ENCODE assay signal across 10 cellular contexts in the genomic region with DNA sequence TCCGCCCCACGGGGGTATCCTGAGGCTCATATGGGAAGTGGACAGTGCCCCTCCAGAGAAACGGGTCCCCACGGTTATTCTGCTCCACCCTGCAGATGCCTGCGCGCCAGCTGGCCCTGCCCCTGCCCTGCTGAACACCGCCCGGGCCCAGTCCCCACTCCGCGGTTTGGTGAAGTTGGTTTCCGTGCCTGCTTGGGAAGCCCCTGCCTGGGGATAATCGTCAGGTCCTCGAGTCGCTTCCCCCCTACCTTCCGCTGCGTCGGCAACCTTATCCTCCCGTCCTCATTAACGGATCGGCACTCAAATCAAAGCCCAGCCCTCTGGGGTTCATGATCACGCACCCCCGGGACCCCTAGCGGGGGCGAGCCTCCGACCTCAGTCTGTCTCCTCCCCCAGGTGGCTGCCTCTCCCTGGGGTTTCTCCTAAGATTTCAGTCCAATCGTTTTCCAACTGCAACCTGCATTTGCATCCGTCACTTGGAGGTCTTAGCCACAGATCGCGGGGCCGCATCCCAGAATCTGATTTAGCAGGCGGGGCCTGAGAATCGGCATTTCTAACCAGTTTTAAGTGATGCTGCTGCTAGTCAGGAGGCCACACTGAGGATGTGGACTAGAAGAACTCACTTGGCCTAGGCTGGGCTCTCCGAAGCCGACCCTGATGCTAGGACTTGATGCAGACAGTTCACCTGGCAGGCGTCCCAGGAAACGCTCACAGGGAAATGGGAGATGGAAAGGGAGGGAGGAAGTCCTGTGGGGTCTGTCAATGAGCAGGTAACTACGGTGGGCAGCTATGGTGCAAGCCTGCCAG. TPM values are rescaled to one million over a fixed set of nuclear protein-coding genes. Genes with fewer than 3 reads are reported as not detected.
DNase-seq lines count a peak whose midpoint lies in the region; ATAC-seq and TF ChIP-seq lines count a peak whose summit lies in the region.
"Had no signal": no experiment of that assay in that cellular context is flagged by ENCODE, and none has a peak within 500 bp of the region (broad histone marks: within the 10 kb centered on the region; RNA-seq: fewer than 3 reads in every experiment).

No MANE protein-coding gene starts in this region.

- peak overlapping the region; percentile 79 for H3K4me3 Mint-ChIP-seq in activated naive CD4-positive, alpha-beta T cell treated with anti-CD3 and anti-CD28 coated beads, Interleukin-2, amount 50 U/mL, for 24 hours

- H2BK5ac ChIP-seq in IMR-90 (ENCODE audit: low read depth, low read length, poor library complexity, severe bottlenecking) (no peak overlapping the region), mesendoderm (ENCODE audit: low read length) (no peak overlapping the region), mesenchymal stem cell (ENCODE audit: low read depth, low read length, poor library complexity, severe bottlenecking) (no peak overlapping the region)

- no peak overlapping the region for H3K27ac ChIP-seq in BLaER1 treated with 17β-estradiol and CSF1 and Interleukin-3, amounts not matched to agents 10 nM and 100 nM
- H3K27ac ChIP-seq in IMR-90 (ENCODE audit: insufficient read depth, low read length): no peak overlapping the region
- H3K27ac ChIP-seq in mesendoderm (ENCODE audit: low read depth, low read length): no peak overlapping the region
- no peak overlapping the region for H3K27ac ChIP-seq in mesenchymal stem cell (ENCODE audit: low read length, poor library complexity, severe bottlenecking)
- H3K27ac ChIP-seq: neutrophil had no signal

- H3K14ac ChIP-seq in IMR-90 (replicated peaks; ENCODE audit: low read depth, low read length) (no peak overlapping the region), mesenchymal stem cell (ENCODE audit: low read length in 2 of 2) (no peak overlapping the region)

- no peaks in the 10 kb centered on the region for H3K9me3 ChIP-seq in BLaER1 treated with 17β-estradiol and CSF1 and Interleukin-3, amounts not matched to agents 10 nM and 100 nM (replicated peaks in 1 of 11)
- peaks cover 6% of the 10 kb centered on the region for H3K9me3 ChIP-seq in IMR-90 (ENCODE audit: control insufficient read depth, insufficient read depth, low read length)
- H3K9me3 ChIP-seq in mesenchymal stem cell (ENCODE audit: control insufficient read depth, low read length): peaks cover 5% of the 10 kb centered on the region
- H3K9me3 ChIP-seq: neutrophil had no signal

- H3K23ac ChIP-seq in IMR-90 (ENCODE audit: low read depth, low read length) (no peak overlapping the region), mesendoderm (ENCODE audit: low read length) (peak overlapping the region; percentile 66), mesenchymal stem cell (ENCODE audit: low read length in 2 of 2) (no peak overlapping the region)

- no peak overlapping the region for H2BK15ac ChIP-seq in IMR-90 (ENCODE audit: low read depth, low read length)
- H2BK15ac ChIP-seq in mesendoderm (replicated peaks; ENCODE audit: low read depth): no peak overlapping the region
- H2BK15ac ChIP-seq in mesenchymal stem cell (ENCODE audit: low read depth, poor library complexity, severe bottlenecking): no peak overlapping the region

- TF ChIP-seq RAD21 in IMR-90 (IDR thresholded peaks at IDR 0.05; ENCODE audit: low read length): no peak

- intact Hi-C loops in IMR-90 (cut with micrococcal nuclease): no loop called here

- H3K4ac ChIP-seq in IMR-90 (ENCODE audit: low read depth, low read length): no peak overlapping the region
- H3K4ac ChIP-seq in mesendoderm (ENCODE audit: low read depth, low read length): no peak overlapping the region
- H3K4ac ChIP-seq in mesenchymal stem cell (ENCODE audit: low read depth in 1 of 2, low read length in 2 of 2): no peak overlapping the region

- H3K9me3 Mint-ChIP-seq in activated naive CD4-positive, alpha-beta T cell treated with anti-CD3 and anti-CD28 coated beads, Interleukin-2, amount 50 U/mL, for 24 hours: no peaks in the 10 kb centered on the region

- H3K27ac Mint-ChIP-seq in activated naive CD4-positive, alpha-beta T cell treated with anti-CD3 and anti-CD28 coated beads, Interleukin-2, amount 50 U/mL, for 24 hours: no peak overlapping the region

- H2BK120ac ChIP-seq in IMR-90 (ENCODE audit: low read depth, low read length): no peak overlapping the region
- H2BK120ac ChIP-seq in mesendoderm (ENCODE audit: low read depth, low read length): no peak overlapping the region
- no peak overlapping the region for H2BK120ac ChIP-seq in mesenchymal stem cell (ENCODE audit: low read depth, low read length)

- no peak overlapping the region for H4K5ac ChIP-seq in IMR-90 (ENCODE audit: low read depth, low read length)
- no peak overlapping the region for H4K5ac ChIP-seq in mesendoderm (ENCODE audit: low read length)

- H2AK9ac ChIP-seq in IMR-90 (replicated peaks; ENCODE audit: low read depth, low read length, poor library complexity): peak overlapping the region; percentile 42

- no peaks in the 10 kb centered on the region for H3K79me1 ChIP-seq in IMR-90 (ENCODE audit: low read depth in 1 of 2, low read length in 2 of 2)
- H3K79me1 ChIP-seq in mesendoderm (ENCODE audit: low read length): no peaks in the 10 kb centered on the region
- no peaks in the 10 kb centered on the region for H3K79me1 ChIP-seq in mesenchymal stem cell (replicated peaks; ENCODE audit: low read length, poor library complexity, severe bottlenecking)

- H3K56ac ChIP-seq in IMR-90 (ENCODE audit: extremely low read depth, insufficient read depth, low read length) (no peak overlapping the region), mesendoderm (ENCODE audit: low read length) (peak overlapping the region; percentile 15)

- H3K9me1 ChIP-seq in IMR-90 (ENCODE audit: insufficient read depth, low read length): no peaks in the 10 kb centered on the region

- no peak overlapping the region for H4K91ac ChIP-seq in IMR-90 (ENCODE audit: insufficient read depth, low read depth, low read length)
- no peak overlapping the region for H4K91ac ChIP-seq in mesenchymal stem cell (ENCODE audit: low read length)

- in situ Hi-C loops in IMR-90 (cut with MboI; ENCODE audit: low sequenced_read_pairs): no loop called here

- dilution Hi-C loops in IMR-90 (cut with HindIII; ENCODE audit: low sequenced_read_pairs, unreplicated experiment): no loop called here

- POLR2A ChIA-PET in IMR-90 (lab: Charles Lee; ENCODE audit: unreplicated experiment): no interaction called here

- CTCF ChIA-PET in IMR-90 (lab: Yijun Ruan, JAX): no interaction called here

- ATAC-seq in IMR-90 (ENCODE audit: low read depth): no peak
- ATAC-seq: PC-3 had no signal

- peaks cover 0 to 72% (median 22%) of the 10 kb centered on the region in 11 experiments; a peak in 16 of 22 replicates for H4K20me1 ChIP-seq in BLaER1 treated with 17β-estradiol and CSF1 and Interleukin-3, amounts not matched to agents 10 nM and 100 nM
- no peaks in the 10 kb centered on the region for H4K20me1 ChIP-seq in IMR-90 (ENCODE audit: insufficient read depth, low read length)

- H2BK12ac ChIP-seq in mesenchymal stem cell (ENCODE audit: low read length in 2 of 2): no peak overlapping the region

- peaks cover 46 to 57% (median 53%) of the 10 kb centered on the region in 11 experiments for H3K27me3 ChIP-seq in BLaER1 treated with 17β-estradiol and CSF1 and Interleukin-3, amounts not matched to agents 10 nM and 100 nM
- H3K27me3 ChIP-seq in IMR-90 (ENCODE audit: control insufficient read depth, insufficient read depth, low read length): peaks cover 40% of the 10 kb centered on the region
- peaks cover 11% of the 10 kb centered on the region for H3K27me3 ChIP-seq in mesendoderm (ENCODE audit: insufficient read depth, low read length, poor library complexity)
- H3K27me3 ChIP-seq in mesenchymal stem cell (ENCODE audit: control insufficient read depth in 1 of 2, insufficient read depth in 1 of 2, low read length in 2 of 2): peaks cover 54 to 57% of the 10 kb centered on the region in 2 experiments

- no peak overlapping the region for H2BK20ac ChIP-seq in IMR-90 (ENCODE audit: low read depth, low read length)

- peak overlapping the region; percentile 85 to 100 (median 99) for H3K4me2 ChIP-seq in BLaER1 treated with 17β-estradiol and CSF1 and Interleukin-3, amounts not matched to agents 10 nM and 100 nM
- H3K4me2 ChIP-seq in IMR-90 (ENCODE audit: low read depth, low read length) (no peak overlapping the region), mesendoderm (ENCODE audit: low read length) (peak overlapping the region; percentile 46), mesenchymal stem cell (ENCODE audit: low read length, poor library complexity, severe bottlenecking) (no peak overlapping the region)

- TF ChIP-seq CTCF in IMR-90 (conservative IDR thresholded peaks at IDR 0.05; ENCODE audit: low read depth, low read length): no peak

- peaks cover 8% of the 10 kb centered on the region for H3K4me1 Mint-ChIP-seq in activated naive CD4-positive, alpha-beta T cell treated with anti-CD3 and anti-CD28 coated beads, Interleukin-2, amount 50 U/mL, for 24 hours

- no peak overlapping the region for H2AK5ac ChIP-seq in IMR-90 (ENCODE audit: low read depth, low read length)
- no peak overlapping the region for H2AK5ac ChIP-seq in mesendoderm (ENCODE audit: low read length)
- no peak overlapping the region for H2AK5ac ChIP-seq in mesenchymal stem cell (ENCODE audit: low read length, severe bottlenecking)

- H3K4me1 ChIP-seq in BLaER1 treated with 17β-estradiol and CSF1 and Interleukin-3, amounts not matched to agents 10 nM and 100 nM: peaks cover 22 to 44% (median 37%) of the 10 kb centered on the region in 10 experiments
- H3K4me1 ChIP-seq in IMR-90 (ENCODE audit: control insufficient read depth, insufficient read depth, low read length) (no peaks in the 10 kb centered on the region), mesendoderm (ENCODE audit: control insufficient read depth, low read depth, low read length) (no peaks in the 10 kb centered on the region), mesenchymal stem cell (ENCODE audit: control insufficient read depth, insufficient read depth, low read depth, low read length) (peaks cover 9% of the 10 kb centered on the region)

- WGBS in IMR-90 (ENCODE audit: extremely low coverage in 2 of 2, insufficient read length in 1 of 2), 2 experiments: 34% methylated on average over 26 of the region's 37 CpGs; no CpG with 5 or more reads in 1 of the 2 experiments
- no CpG with 5 or more reads among the region's 37 CpGs for WGBS in mesendoderm (ENCODE audit: extremely low coverage, insufficient coverage, low lambda C conversion rate)
- 29% methylated on average over 37 of the region's 37 CpGs for WGBS in mesenchymal stem cell

- H3K36me3 Mint-ChIP-seq in activated naive CD4-positive, alpha-beta T cell treated with anti-CD3 and anti-CD28 coated beads, Interleukin-2, amount 50 U/mL, for 24 hours: peaks cover 4% of the 10 kb centered on the region

- H3K4me3 ChIP-seq in BLaER1 treated with 17β-estradiol and CSF1 and Interleukin-3, amounts not matched to agents 10 nM and 100 nM: peak overlapping the region; percentile 49 to 69 (median 57)
- H3K4me3 ChIP-seq in IMR-90 (ENCODE audit: insufficient read depth, low read depth, low read length) (no peak overlapping the region), mesendoderm (ENCODE audit: low read length) (no peak overlapping the region), mesenchymal stem cell (ENCODE audit: insufficient read depth in 1 of 2, low read depth in 1 of 2, low read length in 2 of 2) (no peak overlapping the region)

- peak overlapping the region in 9 of 11 experiments; percentile 4 to 65 (median 55); a peak in 10 of 22 replicates for H3K9ac ChIP-seq in BLaER1 treated with 17β-estradiol and CSF1 and Interleukin-3, amounts not matched to agents 10 nM and 100 nM
- H3K9ac ChIP-seq in IMR-90 (ENCODE audit: low read depth, low read length): no peak overlapping the region
- peak overlapping the region; percentile 19 for H3K9ac ChIP-seq in mesendoderm (ENCODE audit: low read length)
- H3K9ac ChIP-seq in mesenchymal stem cell (ENCODE audit: low read length): no peak overlapping the region

- H4K8ac ChIP-seq in IMR-90 (ENCODE audit: low read depth in 2 of 2, low read length in 2 of 2) (no peak overlapping the region), mesendoderm (ENCODE audit: low read depth, low read length) (no peak overlapping the region), mesenchymal stem cell (ENCODE audit: low read length) (no peak overlapping the region)

- H2AFZ ChIP-seq in IMR-90 (replicated peaks; ENCODE audit: low read length, poor library complexity) (peak overlapping the region; percentile 21), mesenchymal stem cell (ENCODE audit: low read depth, low read length) (no peak overlapping the region)

- DNase-seq in IMR-90: no peak
- no peak for DNase-seq in mesendoderm
- no peak for DNase-seq in mesenchymal stem cell
- no peak for DNase-seq in NCI-H187 (lab: John Stamatoyannopoulos, UW)
- no peak for DNase-seq in OCI-M1 (lab: John Stamatoyannopoulos, UW)
- DNase-seq in SHP77 (lab: John Stamatoyannopoulos, UW): no peak
- DNase-seq: PC-3 had no signal

- H3K18ac ChIP-seq in IMR-90 (ENCODE audit: low read depth, low read length) (no peak overlapping the region), mesendoderm (ENCODE audit: low read length) (no peak overlapping the region), mesenchymal stem cell (ENCODE audit: low read depth in 1 of 2, low read length in 2 of 2) (no peak overlapping the region)

- peaks cover 3 to 26% (median 14%) of the 10 kb centered on the region in 11 experiments; a peak in 15 of 22 replicates for H3K36me3 ChIP-seq in BLaER1 treated with 17β-estradiol and CSF1 and Interleukin-3, amounts not matched to agents 10 nM and 100 nM
- H3K36me3 ChIP-seq in IMR-90 (ENCODE audit: control insufficient read depth, insufficient read depth, low read length) (peaks cover 10% of the 10 kb centered on the region; the same call in 1 of the 2 replicates), mesendoderm (ENCODE audit: control insufficient read depth, insufficient read depth, low read length) (no peaks in the 10 kb centered on the region), mesenchymal stem cell (ENCODE audit: control insufficient read depth in 1 of 2, insufficient read depth in 2 of 2, low read depth in 1 of 2, low read length in 2 of 2) (peaks cover 14 to 29% of the 10 kb centered on the region in 2 experiments)

- BruUV-seq in IMR-90 (replicated peaks; lab: Mats Ljungman, UMichigan): no TSS peak

- H3K79me2 ChIP-seq in mesendoderm (ENCODE audit: control insufficient read depth, insufficient read depth, low read length): no peaks in the 10 kb centered on the region

- H3K27me3 Mint-ChIP-seq in activated naive CD4-positive, alpha-beta T cell treated with anti-CD3 and anti-CD28 coated beads, Interleukin-2, amount 50 U/mL, for 24 hours: peaks cover 5% of the 10 kb centered on the region

- TF ChIP-seq POLR2A in IMR-90 (IDR thresholded peaks at IDR 0.05; ENCODE audit: low read depth, low read length): no peak

RNA-seq across cellular contexts. Expression of a gene that starts 27.6 kb away (rescaled TPM):
- total RNA-seq in IMR-90 (2012; rRNA removed): not detected in 2 replicates
- polyA plus RNA-seq in IMR-90 (2012; rRNA removed): not detected in 2 replicates
- 0.11 TPM in 1 of 2 replicates, not detected in the other for polyA plus RNA-seq in IMR-90 (2012; cell fraction: cytosol; rRNA removed)
- polyA plus RNA-seq in IMR-90 (2012; cell fraction: nucleus; rRNA removed; ENCODE audit: low replicate concordance): 0.39 and 0.52 TPM in 2 replicates
- 1.5 TPM for polyA plus RNA-seq in mesendoderm (2013, experiment 1 of 2)
- 1.4 TPM for polyA plus RNA-seq in mesendoderm (2013, experiment 2 of 2)
- 0.04 TPM for polyA plus RNA-seq in mesenchymal stem cell (2013, experiment 1 of 2)
- polyA plus RNA-seq in mesenchymal stem cell (2013, experiment 2 of 2): 0.05 TPM
- total RNA-seq: PC-3 had no signal

RNA-seq across cellular contexts. Expression of a gene that starts 40.7 kb away (rescaled TPM):
- total RNA-seq in IMR-90 (2012; rRNA removed): 20.1 and 31.9 TPM in 2 replicates
- polyA plus RNA-seq in IMR-90 (2012; rRNA removed): 27.2 and 29.7 TPM in 2 replicates
- 15.0 and 16.7 TPM in 2 replicates for polyA plus RNA-seq in IMR-90 (2012; cell fraction: cytosol; rRNA removed)
- polyA plus RNA-seq in IMR-90 (2012; cell fraction: nucleus; rRNA removed; ENCODE audit: low replicate concordance): 18.7 and 22.1 TPM in 2 replicates
- polyA plus RNA-seq in mesendoderm (2013, experiment 1 of 2): 42.7 TPM
- polyA plus RNA-seq in mesendoderm (2013, experiment 2 of 2): 43.4 TPM
- 48.2 TPM for polyA plus RNA-seq in mesenchymal stem cell (2013, experiment 1 of 2)
- 46.8 TPM for polyA plus RNA-seq in mesenchymal stem cell (2013, experiment 2 of 2)

RNA-seq across cellular contexts. Expression of a gene that starts 57.7 kb away (rescaled TPM):
- total RNA-seq in IMR-90 (2012; rRNA removed): not detected in 2 replicates
- not detected in 2 replicates for polyA plus RNA-seq in IMR-90 (2012; rRNA removed)
- not detected in 2 replicates for polyA plus RNA-seq in IMR-90 (2012; cell fraction: cytosol; rRNA removed)
- polyA plus RNA-seq in IMR-90 (2012; cell fraction: nucleus; rRNA removed; ENCODE audit: low replicate concordance): 0.12 and 0.14 TPM in 2 replicates
- 0.32 TPM for polyA plus RNA-seq in mesendoderm (2013, experiment 1 of 2)
- polyA plus RNA-seq in mesendoderm (2013, experiment 2 of 2): 0.29 TPM
- not detected for polyA plus RNA-seq in mesenchymal stem cell (2013, experiment 1 of 2)
- polyA plus RNA-seq in mesenchymal stem cell (2013, experiment 2 of 2): not detected

Comparison
In these comparisons a context has a peak if more than half of its experiments do, and no peak if none do; other contexts are left out.
1. H3K4me2 ChIP-seq: peak in BLaER1 treated with 17β-estradiol and CSF1 and Interleukin-3, amounts not matched to agents 10 nM and 100 nM (11 of 11) and mesendoderm (single experiment); none in IMR-90 (single experiment) and mesenchymal stem cell (single experiment).
2. H3K4me3 ChIP-seq: peak in BLaER1 treated with 17β-estradiol and CSF1 and Interleukin-3, amounts not matched to agents 10 nM and 100 nM (10 of 10); none in IMR-90 (single experiment), mesendoderm (single experiment) and mesenchymal stem cell (0 of 2).
3. H3K9ac ChIP-seq: peak in BLaER1 treated with 17β-estradiol and CSF1 and Interleukin-3, amounts not matched to agents 10 nM and 100 nM (9 of 11) and mesendoderm (single experiment); none in IMR-90 (single experiment) and mesenchymal stem cell (single experiment).